Comparison of ENCODE assay signal across 32 cellular contexts in the genomic region with DNA sequence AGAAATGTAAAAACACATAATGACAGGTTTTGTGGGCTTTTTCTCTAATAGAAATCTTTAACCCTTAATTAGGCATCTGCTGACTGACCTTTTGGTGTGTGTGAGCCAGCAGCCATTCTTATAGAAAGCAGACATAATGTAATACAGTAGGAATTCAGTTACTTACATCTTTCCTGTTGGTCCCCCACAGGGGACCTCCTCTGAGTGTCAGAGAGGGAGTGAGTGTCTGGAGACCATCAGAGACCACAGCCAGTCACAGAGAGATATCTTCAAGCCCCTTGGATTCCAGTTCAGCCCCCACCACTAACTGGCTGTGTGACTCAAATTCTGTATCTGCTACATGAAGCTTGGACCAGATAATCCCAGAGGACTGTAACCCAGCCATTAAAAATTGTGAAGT. TPM values are rescaled to one million over a fixed set of nuclear protein-coding genes. Genes with fewer than 3 reads are reported as not detected.
DNase-seq lines count a peak whose midpoint lies in the region; ATAC-seq and TF ChIP-seq lines count a peak whose summit lies in the region.
"Had no signal": no experiment of that assay in that cellular context is flagged by ENCODE, and none has a peak within 500 bp of the region (broad histone marks: within the 10 kb centered on the region; RNA-seq: fewer than 3 reads in every experiment).

No MANE protein-coding gene starts in this region.

- H3K18ac ChIP-seq in mesendoderm (ENCODE audit: low read length): no peak overlapping the region

- H2BK15ac ChIP-seq in mesendoderm (replicated peaks; ENCODE audit: low read depth): no peak overlapping the region

- H3K36me3 ChIP-seq in SK-N-MC (ENCODE audit: insufficient read depth, low read length) (no peaks in the 10 kb centered on the region), mesendoderm (ENCODE audit: control insufficient read depth, insufficient read depth, low read length) (no peaks in the 10 kb centered on the region), ascending aorta (no peaks in the 10 kb centered on the region)
- H3K36me3 ChIP-seq: colonic mucosa, esophagus muscularis mucosa, gastroesophageal sphincter, prostate gland had no signal

- H3K79me2 ChIP-seq in mesendoderm (ENCODE audit: control insufficient read depth, insufficient read depth, low read length): no peaks in the 10 kb centered on the region

- H3K4me1 ChIP-seq in mesendoderm (ENCODE audit: control insufficient read depth, low read depth, low read length) (peaks cover 8% of the 10 kb centered on the region), ascending aorta (no peaks in the 10 kb centered on the region)
- H3K4me1 ChIP-seq: colonic mucosa, prostate gland had no signal

- H3K9ac ChIP-seq in SK-N-MC (ENCODE audit: insufficient read length) (no peak overlapping the region), mesendoderm (ENCODE audit: low read length) (no peak overlapping the region)

- peaks cover 16% of the 10 kb centered on the region for H3K27me3 Mint-ChIP-seq in activated naive CD8-positive, alpha-beta T cell treated with anti-CD3 and anti-CD28 coated beads for 36 hours

- H3K36me3 Mint-ChIP-seq in activated naive CD8-positive, alpha-beta T cell treated with anti-CD3 and anti-CD28 coated beads for 36 hours: no peaks in the 10 kb centered on the region
- H3K36me3 Mint-ChIP-seq: activated naive CD4-positive, alpha-beta T cell treated with anti-CD3 and anti-CD28 coated beads, Interleukin-2, amount 50 U/mL, for 72 hours; CD4-positive, alpha-beta memory T cell; type B pancreatic cell had no signal

- H2BK120ac ChIP-seq in mesendoderm (ENCODE audit: low read depth, low read length): no peak overlapping the region

- H4K8ac ChIP-seq in mesendoderm (ENCODE audit: low read depth, low read length): no peak overlapping the region

- no peak overlapping the region for H2BK5ac ChIP-seq in mesendoderm (ENCODE audit: low read length)

- no peak overlapping the region for H3K27ac Mint-ChIP-seq in activated naive CD8-positive, alpha-beta T cell treated with anti-CD3 and anti-CD28 coated beads for 36 hours
- H3K27ac Mint-ChIP-seq: activated naive CD4-positive, alpha-beta T cell treated with anti-CD3 and anti-CD28 coated beads, Interleukin-2, amount 50 U/mL, for 72 hours; activated T-helper 17 cell treated with anti-CD3 and anti-CD28 coated beads, Interleukin-2, amount 50 U/mL, for 72 hours; CD4-positive, alpha-beta memory T cell; effector memory CD8-positive, alpha-beta T cell; type B pancreatic cell had no signal

- no peak for TF ChIP-seq CTCF in AG04449 (IDR thresholded peaks at IDR 0.05; ENCODE audit: insufficient read depth, low read length, missing control alignments)
- no peak for TF ChIP-seq CTCF in ascending aorta (IDR thresholded peaks at IDR 0.05)

- H3K4me3 ChIP-seq in AG04449 (ENCODE audit: low read depth, low read length) (no peak overlapping the region), SK-N-MC (peak overlapping the region; percentile 42; the same call in 1 of the 2 replicates), mesendoderm (ENCODE audit: low read length) (no peak overlapping the region), ascending aorta (no peak overlapping the region)
- H3K4me3 ChIP-seq: body of pancreas, colonic mucosa, esophagus muscularis mucosa, gastroesophageal sphincter, lung, prostate gland had no signal

- no peak for ATAC-seq in GM18858 (IDR thresholded peaks at IDR 0.05; ENCODE audit: unreplicated experiment)
- ATAC-seq: activated naive CD4-positive, alpha-beta T cell treated with anti-CD3 and anti-CD28 coated beads, Interleukin-2, amount 50 U/mL, for 72 hours; activated T-helper 17 cell treated with anti-CD3 and anti-CD28 coated beads, Interleukin-2, amount 50 U/mL, for 72 hours; body of pancreas; effector memory CD8-positive, alpha-beta T cell; gastroesophageal sphincter; HepG2 had no signal

- no peak overlapping the region for H3K4me2 ChIP-seq in mesendoderm (ENCODE audit: low read length)

- CTCF ChIA-PET in AG04449 (lab: Yijun Ruan, JAX): no interaction called here

- no peak overlapping the region for H3K4me3 Mint-ChIP-seq in activated naive CD8-positive, alpha-beta T cell treated with anti-CD3 and anti-CD28 coated beads for 36 hours
- H3K4me3 Mint-ChIP-seq: activated T-helper 17 cell treated with anti-CD3 and anti-CD28 coated beads, Interleukin-2, amount 50 U/mL, for 72 hours; CD4-positive, alpha-beta memory T cell; effector memory CD8-positive, alpha-beta T cell; type B pancreatic cell had no signal

- H2AK5ac ChIP-seq in mesendoderm (ENCODE audit: low read length): no peak overlapping the region

- no peaks in the 10 kb centered on the region for H3K9me3 Mint-ChIP-seq in activated naive CD8-positive, alpha-beta T cell treated with anti-CD3 and anti-CD28 coated beads for 36 hours
- H3K9me3 Mint-ChIP-seq: activated T-helper 17 cell treated with anti-CD3 and anti-CD28 coated beads, Interleukin-2, amount 50 U/mL, for 72 hours; type B pancreatic cell had no signal

- H3K56ac ChIP-seq in mesendoderm (ENCODE audit: low read length): no peak overlapping the region

- intact Hi-C loops in ascending aorta (cut with DNase I): no loop called here

- DNase-seq in AG04449 (ENCODE audit: low read depth, low spot score) (peak; percentile 10), SK-N-MC (ENCODE audit: low read depth, low spot score) (no peak), mesendoderm (peak; percentile 88), ascending aorta (ENCODE audit: low spot score in 2 of 2) (no peak)
- no peak for DNase-seq in stimulated activated CD4-positive, alpha-beta T cell treated with anti-CD3 and anti-CD28 coated beads, Interleukin-4, amount 100 ng/mL, for 4 hours
- DNase-seq in activated naive CD8-positive, alpha-beta T cell treated with anti-CD3 and anti-CD28 coated beads for 36 hours: no peak
- DNase-seq: 8988T; activated CD4-positive, alpha-beta T cell treated with anti-CD3 and anti-CD28 coated beads, Interleukin-2, amount 50 U/mL, for 1 hour; activated CD8-positive, alpha-beta memory T cell treated with anti-CD3 and anti-CD28 coated beads, Interleukin-2, amount 50 U/mL, for 4 hours; AML-193; body of pancreas; CD4-positive, alpha-beta memory T cell; colonic mucosa; effector memory CD8-positive, alpha-beta T cell; GOT3; NCI-H1048; NCI-H1694 treated with DMSO at 0.1 percent for 48 hours; NCI-H2171 treated with DMSO at 0.1 percent for 48 hours; NCI-H748 treated with DMSO at 0.1 percent for 48 hours; RPMI8226; stimulated activated CD8-positive, alpha-beta memory T cell treated with anti-CD3 and anti-CD28 coated beads, Interleukin-4, amount 100 ng/mL, for 48 hours had no signal

- H3K4me1 Mint-ChIP-seq in activated naive CD8-positive, alpha-beta T cell treated with anti-CD3 and anti-CD28 coated beads for 36 hours: no peaks in the 10 kb centered on the region
- H3K4me1 Mint-ChIP-seq: activated T-helper 17 cell treated with anti-CD3 and anti-CD28 coated beads, Interleukin-2, amount 50 U/mL, for 72 hours; CD4-positive, alpha-beta memory T cell had no signal

- H3K9me3 ChIP-seq in SK-N-MC (ENCODE audit: low read depth, low read length) (no peaks in the 10 kb centered on the region), ascending aorta (no peaks in the 10 kb centered on the region)
- H3K9me3 ChIP-seq: body of pancreas, colonic mucosa, esophagus muscularis mucosa, gastroesophageal sphincter, prostate gland had no signal

- no peak overlapping the region for H3K23ac ChIP-seq in mesendoderm (ENCODE audit: low read length)

- H3K27me3 ChIP-seq in mesendoderm (ENCODE audit: insufficient read depth, low read length, poor library complexity) (no peaks in the 10 kb centered on the region), ascending aorta (no peaks in the 10 kb centered on the region)
- H3K27me3 ChIP-seq: body of pancreas, colonic mucosa had no signal

- no peak overlapping the region for H3K4ac ChIP-seq in mesendoderm (ENCODE audit: low read depth, low read length)

- peak overlapping the region; percentile 53; the same call in 1 of the 2 replicates for H3K27ac ChIP-seq in SK-N-MC
- H3K27ac ChIP-seq in cingulate gyrus (ENCODE audit: low read depth, low read length): peak overlapping the region; percentile 94
- H3K27ac ChIP-seq in mesendoderm (ENCODE audit: low read depth, low read length): peak overlapping the region; percentile 25
- no peak overlapping the region for H3K27ac ChIP-seq in ascending aorta
- H3K27ac ChIP-seq: body of pancreas, colonic mucosa, esophagus muscularis mucosa, gastroesophageal sphincter, HL-60, prostate gland had no signal

- POLR2A ChIA-PET in AG04449 (lab: Yijun Ruan, JAX): no interaction called here

- H3K79me1 ChIP-seq in mesendoderm (ENCODE audit: low read length): no peaks in the 10 kb centered on the region

- no peak overlapping the region for H4K5ac ChIP-seq in mesendoderm (ENCODE audit: low read length)

RNA-seq across cellular contexts. Expression of a gene that starts 4.2 kb away (rescaled TPM):
- 4.1 TPM for polyA plus RNA-seq in mesendoderm (2013, experiment 1 of 2)
- polyA plus RNA-seq in mesendoderm (2013, experiment 2 of 2): 4.7 TPM
- not detected for total RNA-seq in activated naive CD8-positive, alpha-beta T cell treated with anti-CD3 and anti-CD28 coated beads for 36 hours
- 0.11 TPM for total RNA-seq in ascending aorta
- total RNA-seq: activated naive CD4-positive, alpha-beta T cell treated with anti-CD3 and anti-CD28 coated beads, Interleukin-2, amount 50 U/mL, for 72 hours; activated T-helper 17 cell treated with anti-CD3 and anti-CD28 coated beads, Interleukin-2, amount 50 U/mL, for 72 hours; CD4-positive, alpha-beta memory T cell; HepG2 had no signal
- polyA plus RNA-seq: CD4-positive, alpha-beta memory T cell; HepG2 had no signal

Comparison
In these comparisons a context has a peak if more than half of its experiments do, and no peak if none do; other contexts are left out.
1. DNase-seq: peak in AG04449 (single experiment) and mesendoderm (single experiment); none in SK-N-MC (single experiment), stimulated activated CD4-positive, alpha-beta T cell treated with anti-CD3 and anti-CD28 coated beads, Interleukin-4, amount 100 ng/mL, for 4 hours (0 of 2), activated naive CD8-positive, alpha-beta T cell treated with anti-CD3 and anti-CD28 coated beads for 36 hours (single experiment) and ascending aorta (0 of 2).
2. H3K27ac ChIP-seq: peak in SK-N-MC (single experiment), cingulate gyrus (single experiment) and mesendoderm (single experiment); none in ascending aorta (0 of 2).